8 cellular contexts compared by ENCODE assay signal in genomic region chr14:106842687-106843086, GRCh38.
DNase-seq lines count a peak whose midpoint lies in the region; ATAC-seq, FAIRE-seq and TF ChIP-seq lines count a peak whose summit lies in the region.

No MANE protein-coding gene starts in this region.

- H3K9me1 ChIP-seq in K562 (ENCODE audit: control insufficient read depth, insufficient read depth, low read length): no peaks in the 10 kb centered on the region

- H2BK12ac ChIP-seq in trophoblast cell (ENCODE audit: low read length): no peak overlapping the region

- no peak overlapping the region for H4K8ac ChIP-seq in trophoblast cell (ENCODE audit: low read depth, low read length)

- H3K4me3 ChIP-seq in KMS-11 (IDR thresholded peaks at IDR 0.05; ENCODE audit: insufficient read depth, low read depth, low read length) (no peak overlapping the region), K562 (no peak overlapping the region), trophoblast cell (ENCODE audit: low read depth, low read length) (no peak overlapping the region)

- CTCF ChIA-PET in K562 (lab: Yijun Ruan, JAX; ENCODE audit: low intra/inter-chr PET ratio): no interaction called here

- in situ Hi-C loops in K562 (cut with MboI): no loop called here

- 0 out of 2 replicates have a peak, but pooled peaks have one; percentile 17 for TF ChIP-seq CTCF in KMS-11 (conservative IDR thresholded peaks at IDR 0.05; ENCODE audit: low read depth, low read length)
- TF ChIP-seq CTCF in K562 (IDR thresholded peaks at IDR 0.05 in 2 of 3, conservative IDR thresholded peaks at IDR 0.05 in 1 of 3; ENCODE audit: insufficient read depth in 2 of 3, low read depth in 1 of 3, low read length in 3 of 3): peak; percentile 21 to 58 (median 48); a peak in 4 of 6 replicates

- DNase-seq in NCI-H510A treated with DMSO at 0.1 percent for 48 hours (lab: John Stamatoyannopoulos, UW) (peak; percentile 11), NCI-H510A (lab: John Stamatoyannopoulos, UW) (no peak), K562 (ENCODE audit: extremely low read depth in 1 of 4, low spot score in 3 of 4) (peak; percentile 14 to 19 (median 15)), trophoblast cell (peak; percentile 48 to 54), NCI-H2171 (lab: John Stamatoyannopoulos, UW) (no peak)
- no peak for DNase-seq in stimulated activated CD4-positive, alpha-beta T cell treated with anti-CD3 and anti-CD28 coated beads, Interleukin-4, amount 100 ng/mL, for 24 hours

- no peaks in the 10 kb centered on the region for H4K20me1 ChIP-seq in KMS-11 (ENCODE audit: insufficient read depth)
- H4K20me1 ChIP-seq in K562 (replicated peaks; ENCODE audit: control insufficient read depth, insufficient read depth, low read length): no peaks in the 10 kb centered on the region

- H3K9me3 ChIP-seq in K562 (replicated peaks; ENCODE audit: control insufficient read depth, insufficient read depth, low read depth, low read length) (no peaks in the 10 kb centered on the region), trophoblast cell (ENCODE audit: insufficient read depth, low read depth, low read length) (peaks cover 45% of the 10 kb centered on the region)

- H3K9ac ChIP-seq in KMS-11 (no peak overlapping the region), K562 (ENCODE audit: insufficient read depth in 1 of 2, low read depth in 2 of 2, low read length in 2 of 2) (no peak overlapping the region), trophoblast cell (ENCODE audit: low read length) (no peak overlapping the region)

- H3K4ac ChIP-seq in trophoblast cell (ENCODE audit: low read depth, low read length): no peak overlapping the region

- no peak overlapping the region for H4K12ac ChIP-seq in trophoblast cell (ENCODE audit: low read depth, low read length)

- H3K4me1 ChIP-seq in KMS-11 (ENCODE audit: low read depth, poor library complexity, severe bottlenecking) (peaks cover 7% of the 10 kb centered on the region), K562 (replicated peaks in 1 of 2; ENCODE audit: control insufficient read depth in 2 of 2, insufficient read depth in 2 of 2, low read length in 2 of 2) (peaks cover 0 to 7% of the 10 kb centered on the region in 2 experiments; a peak in 2 of 5 replicates), trophoblast cell (ENCODE audit: control insufficient read depth in 1 of 2, insufficient read depth in 2 of 2, low read length in 2 of 2) (no peaks in the 10 kb centered on the region)

- no peaks in the 10 kb centered on the region for H3K79me2 ChIP-seq in KMS-11 (ENCODE audit: insufficient read depth, low read depth)
- no peaks in the 10 kb centered on the region for H3K79me2 ChIP-seq in K562 (ENCODE audit: control insufficient read depth, insufficient read depth, low read length)
- H3K79me2 ChIP-seq in trophoblast cell (ENCODE audit: control insufficient read depth, insufficient read depth, low read length, poor library complexity): no peaks in the 10 kb centered on the region

- peaks cover 28% of the 10 kb centered on the region; the same call in 1 of the 2 replicates for H3K27me3 ChIP-seq in KMS-11 (ENCODE audit: insufficient read depth, low read depth)
- no peaks in the 10 kb centered on the region; a peak in 1 of 5 replicates for H3K27me3 ChIP-seq in K562 (ENCODE audit: control insufficient read depth in 2 of 2, insufficient read depth in 2 of 2, low read length in 2 of 2)
- no peaks in the 10 kb centered on the region for H3K27me3 ChIP-seq in trophoblast cell (ENCODE audit: insufficient read depth, low read length)

- POLR2A ChIA-PET in K562 (lab: Yijun Ruan, JAX): no interaction called here

- TF ChIP-seq POLR2A in K562 (conservative IDR thresholded peaks at IDR 0.05): no peak

- no peak overlapping the region for H3K18ac ChIP-seq in trophoblast cell (ENCODE audit: low read length)

- peak; percentile 88 for ATAC-seq in K562
- no peak for ATAC-seq in GM18870 (IDR thresholded peaks at IDR 0.05; ENCODE audit: unreplicated experiment)

- H3K23ac ChIP-seq in trophoblast cell (ENCODE audit: low read length): no peak overlapping the region

- intact Hi-C loops in K562 (cut with micrococcal nuclease): no loop called here

- no peak overlapping the region for H2AK5ac ChIP-seq in trophoblast cell (ENCODE audit: low read length)

- H2BK120ac ChIP-seq in trophoblast cell (ENCODE audit: insufficient read depth, low read length, poor library complexity): no peak overlapping the region

- H2BK5ac ChIP-seq in trophoblast cell (ENCODE audit: low read depth, low read length, poor library complexity): no peak overlapping the region

- WGBS in K562 (ENCODE audit: insufficient coverage, low coverage, missing lambda C conversion rate): 0% methylated on average over 6 of the region's 6 CpGs
- WGBS in trophoblast cell (ENCODE audit: extremely low coverage, insufficient coverage, insufficient read length): no CpG with 5 or more reads among the region's 6 CpGs

- TF ChIP-seq EP300 in K562 (IDR thresholded peaks at IDR 0.05; ENCODE audit: low read length): no peak

- no peak overlapping the region for H4K91ac ChIP-seq in trophoblast cell (ENCODE audit: low read depth, low read length)

- H2AFZ ChIP-seq in KMS-11 (ENCODE audit: low read depth) (no peak overlapping the region), K562 (ENCODE audit: low read depth, low read length) (no peak overlapping the region), trophoblast cell (ENCODE audit: insufficient read depth, low read length, poor library complexity) (no peak overlapping the region)

- no peaks in the 10 kb centered on the region for H3K79me1 ChIP-seq in trophoblast cell (ENCODE audit: low read length)

- no peak overlapping the region for H3K27ac ChIP-seq in KMS-11
- no peak overlapping the region; the same call in 2 of the 3 replicates for H3K27ac ChIP-seq in K562 (ENCODE audit: extremely low read depth, low read depth, low read length)
- H3K27ac ChIP-seq in trophoblast cell (ENCODE audit: low read depth, low read length): no peak overlapping the region

- no peak overlapping the region for H3K14ac ChIP-seq in trophoblast cell (ENCODE audit: low read length)

- TF ChIP-seq RAD21 in K562 (CRISPR knock-in tag; conservative IDR thresholded peaks at IDR 0.05 in 1 of 2, IDR thresholded peaks at IDR 0.05 in 1 of 2): 0 out of 4 replicates have a peak, but pooled peaks of 1 of the 2 experiments have one; percentile 8

- no peak overlapping the region for H3K4me2 ChIP-seq in KMS-11
- H3K4me2 ChIP-seq in K562 (ENCODE audit: insufficient read depth, low read length): no peak overlapping the region
- H3K4me2 ChIP-seq in trophoblast cell (ENCODE audit: low read length): no peak overlapping the region

- no peaks in the 10 kb centered on the region for H3K36me3 ChIP-seq in KMS-11 (ENCODE audit: insufficient read depth)
- H3K36me3 ChIP-seq in K562 (ENCODE audit: control insufficient read depth, insufficient read depth, low read length): no peaks in the 10 kb centered on the region
- H3K36me3 ChIP-seq in trophoblast cell (ENCODE audit: control insufficient read depth in 1 of 2, insufficient read depth in 2 of 2, low read length in 2 of 2): no peaks in the 10 kb centered on the region

- BruUV-seq in K562 (replicated peaks; lab: Mats Ljungman, UMichigan): no TSS peak

- no peak for FAIRE-seq in K562 (lab: Jason Lieb, UNC)

TF ChIP-seq in K562, 482 proteins besides CTCF, POLR2A, EP300 and RAD21:
- no peak for TF ChIP-seq MAFF (IDR thresholded peaks at IDR 0.05; ENCODE audit: low read length)
- no peak for TF ChIP-seq POLR3G (IDR thresholded peaks at IDR 0.05; ENCODE audit: extremely low read depth, insufficient read length, insufficient replicate concordance)

Comparison
In these comparisons a context has a peak if more than half of its experiments do, and no peak if none do; other contexts are left out.
1. DNase-seq: peak in NCI-H510A treated with DMSO at 0.1 percent for 48 hours (single experiment), K562 (4 of 4) and trophoblast cell (2 of 2); none in NCI-H510A (single experiment), NCI-H2171 (single experiment) and stimulated activated CD4-positive, alpha-beta T cell treated with anti-CD3 and anti-CD28 coated beads, Interleukin-4, amount 100 ng/mL, for 24 hours (single experiment).